ENCODE assay signal across 1 cellular context in the genomic region with DNA sequence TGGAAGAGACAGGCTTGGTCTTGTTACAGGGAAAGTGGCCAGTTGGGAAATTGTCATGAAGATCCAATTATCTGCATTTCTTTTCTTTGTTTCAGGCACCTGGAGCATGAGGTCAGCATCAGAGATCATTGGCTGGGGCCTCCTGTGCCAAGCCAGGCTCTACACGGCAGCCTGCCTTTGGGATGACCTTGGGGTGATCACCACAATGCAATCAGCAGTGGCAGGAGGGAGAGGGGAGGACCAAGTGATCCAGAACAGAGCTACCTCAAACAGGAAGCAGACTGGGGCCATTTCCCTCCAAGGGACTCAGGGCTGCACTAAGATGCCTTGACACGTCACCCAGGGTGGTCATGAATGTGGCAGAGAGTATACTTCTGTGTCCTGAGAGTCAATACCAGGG.
TF ChIP-seq lines count a peak whose summit lies in the region.

No MANE protein-coding gene starts in this region.

TF ChIP-seq in GM23338, 12 proteins besides CTCF, POLR2A, EP300 and RAD21 (continued from another document):
- TF ChIP-seq, protein P1, sequence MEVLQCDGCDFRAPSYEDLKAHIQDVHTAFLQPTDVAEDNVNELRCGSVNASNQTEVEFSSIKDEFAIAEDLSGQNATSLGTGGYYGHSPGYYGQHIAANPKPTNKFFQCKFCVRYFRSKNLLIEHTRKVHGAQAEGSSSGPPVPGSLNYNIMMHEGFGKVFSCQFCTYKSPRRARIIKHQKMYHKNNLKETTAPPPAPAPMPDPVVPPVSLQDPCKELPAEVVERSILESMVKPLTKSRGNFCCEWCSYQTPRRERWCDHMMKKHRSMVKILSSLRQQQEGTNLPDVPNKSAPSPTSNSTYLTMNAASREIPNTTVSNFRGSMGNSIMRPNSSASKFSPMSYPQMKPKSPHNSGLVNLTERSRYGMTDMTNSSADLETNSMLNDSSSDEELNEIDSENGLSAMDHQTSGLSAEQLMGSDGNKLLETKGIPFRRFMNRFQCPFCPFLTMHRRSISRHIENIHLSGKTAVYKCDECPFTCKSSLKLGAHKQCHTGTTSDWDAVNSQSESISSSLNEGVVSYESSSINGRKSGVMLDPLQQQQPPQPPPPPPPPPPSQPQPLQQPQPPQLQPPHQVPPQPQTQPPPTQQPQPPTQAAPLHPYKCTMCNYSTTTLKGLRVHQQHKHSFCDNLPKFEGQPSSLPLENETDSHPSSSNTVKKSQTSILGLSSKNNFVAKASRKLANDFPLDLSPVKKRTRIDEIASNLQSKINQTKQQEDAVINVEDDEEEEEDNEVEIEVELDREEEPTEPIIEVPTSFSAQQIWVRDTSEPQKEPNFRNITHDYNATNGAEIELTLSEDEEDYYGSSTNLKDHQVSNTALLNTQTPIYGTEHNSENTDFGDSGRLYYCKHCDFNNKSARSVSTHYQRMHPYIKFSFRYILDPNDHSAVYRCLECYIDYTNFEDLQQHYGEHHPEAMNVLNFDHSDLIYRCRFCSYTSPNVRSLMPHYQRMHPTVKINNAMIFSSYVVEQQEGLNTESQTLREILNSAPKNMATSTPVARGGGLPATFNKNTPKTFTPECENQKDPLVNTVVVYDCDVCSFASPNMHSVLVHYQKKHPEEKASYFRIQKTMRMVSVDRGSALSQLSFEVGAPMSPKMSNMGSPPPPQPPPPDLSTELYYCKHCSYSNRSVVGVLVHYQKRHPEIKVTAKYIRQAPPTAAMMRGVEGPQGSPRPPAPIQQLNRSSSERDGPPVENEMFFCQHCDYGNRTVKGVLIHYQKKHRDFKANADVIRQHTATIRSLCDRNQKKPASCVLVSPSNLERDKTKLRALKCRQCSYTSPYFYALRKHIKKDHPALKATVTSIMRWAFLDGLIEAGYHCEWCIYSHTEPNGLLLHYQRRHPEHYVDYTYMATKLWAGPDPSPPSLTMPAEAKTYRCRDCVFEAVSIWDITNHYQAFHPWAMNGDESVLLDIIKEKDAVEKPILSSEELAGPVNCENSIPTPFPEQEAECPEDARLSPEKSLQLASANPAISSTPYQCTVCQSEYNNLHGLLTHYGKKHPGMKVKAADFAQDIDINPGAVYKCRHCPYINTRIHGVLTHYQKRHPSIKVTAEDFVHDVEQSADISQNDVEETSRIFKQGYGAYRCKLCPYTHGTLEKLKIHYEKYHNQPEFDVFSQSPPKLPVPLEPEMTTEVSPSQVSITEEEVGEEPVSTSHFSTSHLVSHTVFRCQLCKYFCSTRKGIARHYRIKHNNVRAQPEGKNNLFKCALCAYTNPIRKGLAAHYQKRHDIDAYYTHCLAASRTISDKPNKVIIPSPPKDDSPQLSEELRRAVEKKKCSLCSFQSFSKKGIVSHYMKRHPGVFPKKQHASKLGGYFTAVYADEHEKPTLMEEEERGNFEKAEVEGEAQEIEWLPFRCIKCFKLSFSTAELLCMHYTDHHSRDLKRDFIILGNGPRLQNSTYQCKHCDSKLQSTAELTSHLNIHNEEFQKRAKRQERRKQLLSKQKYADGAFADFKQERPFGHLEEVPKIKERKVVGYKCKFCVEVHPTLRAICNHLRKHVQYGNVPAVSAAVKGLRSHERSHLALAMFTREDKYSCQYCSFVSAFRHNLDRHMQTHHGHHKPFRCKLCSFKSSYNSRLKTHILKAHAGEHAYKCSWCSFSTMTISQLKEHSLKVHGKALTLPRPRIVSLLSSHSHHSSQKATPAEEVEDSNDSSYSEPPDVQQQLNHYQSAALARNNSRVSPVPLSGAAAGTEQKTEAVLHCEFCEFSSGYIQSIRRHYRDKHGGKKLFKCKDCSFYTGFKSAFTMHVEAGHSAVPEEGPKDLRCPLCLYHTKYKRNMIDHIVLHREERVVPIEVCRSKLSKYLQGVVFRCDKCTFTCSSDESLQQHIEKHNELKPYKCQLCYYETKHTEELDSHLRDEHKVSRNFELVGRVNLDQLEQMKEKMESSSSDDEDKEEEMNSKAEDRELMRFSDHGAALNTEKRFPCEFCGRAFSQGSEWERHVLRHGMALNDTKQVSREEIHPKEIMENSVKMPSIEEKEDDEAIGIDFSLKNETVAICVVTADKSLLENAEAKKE (CRISPR knock-in tag; IDR thresholded peaks at IDR 0.05) = no peak
